In genomic region chr1:196387766-196388165, GRCh38 we compare ENCODE assay signal across 19 cellular contexts.
"Had no signal": no experiment of that assay in that cellular context is flagged by ENCODE, and none has a peak within 500 bp of the region (broad histone marks: within the 10 kb centered on the region; RNA-seq: fewer than 3 reads in every experiment).

No MANE protein-coding gene starts in this region.

- H3K27ac ChIP-seq: ascending aorta, cardiac muscle cell, colonic mucosa, right atrium auricular region, skin epidermis, tibial nerve, vagina had no signal

- H3K4me1 Mint-ChIP-seq: nephron had no signal

- H3K27ac Mint-ChIP-seq: nephron had no signal

- H3K27me3 ChIP-seq: ascending aorta, cardiac muscle cell, colonic mucosa, right atrium auricular region, tibial nerve, vagina had no signal

- DNase-seq: activated CD4-positive, alpha-beta T cell treated with anti-CD3 and anti-CD28 coated beads, Interleukin-2, amount 50 U/mL, for 1 hour; activated CD8-positive, alpha-beta memory T cell treated with anti-CD3 and anti-CD28 coated beads for 24 hours; activated naive CD4-positive, alpha-beta T cell treated with Interleukin-2 at 50 U/mL for 16 hours; colonic mucosa; hippocampal formation; kidney glomerular epithelial cell; mesendoderm; nucleus accumbens; stimulated activated CD4-positive, alpha-beta T cell treated with anti-CD3 and anti-CD28 coated beads, Interleukin-4, amount 100 ng/mL, for 24 hours; stimulated activated naive CD4-positive, alpha-beta T cell; substantia nigra had no signal

- H3K4me1 ChIP-seq: ascending aorta, colonic mucosa, right atrium auricular region, tibial nerve, vagina had no signal

- H3K4me3 ChIP-seq: ascending aorta, cardiac muscle cell, colonic mucosa, right atrium auricular region, skin epidermis, tibial nerve, vagina had no signal

- H3K9me3 Mint-ChIP-seq: nephron had no signal

- FAIRE-seq: endometrium had no signal

- H3K4me3 Mint-ChIP-seq: nephron had no signal

- H3K9me3 ChIP-seq: ascending aorta, colonic mucosa, right atrium auricular region, tibial nerve, vagina had no signal

- H3K36me3 ChIP-seq: ascending aorta, cardiac muscle cell, colonic mucosa, right atrium auricular region, tibial nerve, vagina had no signal
